ENCODE assay signal across 19 cellular contexts in the genomic region with DNA sequence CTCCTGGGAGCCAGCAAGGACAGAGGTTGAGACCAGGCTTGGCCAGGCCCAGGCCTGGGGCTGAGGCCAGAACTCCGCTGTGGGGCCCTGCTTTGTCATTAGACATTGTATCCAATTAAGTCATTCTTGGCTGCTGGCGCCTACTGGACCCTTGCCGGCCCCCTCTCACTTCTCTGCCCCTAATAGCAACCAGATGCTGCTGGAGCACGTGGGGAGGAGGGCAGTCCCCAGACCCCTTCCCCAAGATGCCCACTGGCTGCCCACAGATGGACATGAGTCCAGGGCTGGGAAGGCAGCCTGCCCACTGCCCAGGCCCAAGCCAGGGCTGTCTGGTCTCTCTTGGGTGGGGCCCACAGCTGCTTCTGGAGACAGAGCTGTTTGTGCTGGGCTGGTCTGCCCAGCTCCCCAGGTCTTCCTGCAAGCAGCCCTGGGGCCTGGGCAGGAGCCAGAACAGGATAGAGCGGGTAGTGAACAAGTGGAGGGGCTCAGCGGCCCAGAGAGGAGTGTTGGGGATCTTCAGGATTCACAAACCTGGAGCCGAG. TPM values are rescaled to one million over a fixed set of nuclear protein-coding genes. Genes with fewer than 3 reads are reported as not detected.
DNase-seq lines count a peak whose midpoint lies in the region; ATAC-seq, FAIRE-seq and TF ChIP-seq lines count a peak whose summit lies in the region.
"Had no signal": no experiment of that assay in that cellular context is flagged by ENCODE, and none has a peak within 500 bp of the region (broad histone marks: within the 10 kb centered on the region; RNA-seq: fewer than 3 reads in every experiment).

No MANE protein-coding gene starts in this region.

- TF ChIP-seq CTCF in gastroesophageal sphincter (IDR thresholded peaks at IDR 0.05): no peak
- TF ChIP-seq CTCF in osteoblast (IDR thresholded peaks at IDR 0.05; ENCODE audit: extremely low read depth, low read depth, low read length): no peak
- no peak for TF ChIP-seq CTCF in transverse colon (IDR thresholded peaks at IDR 0.05)
- no peak for TF ChIP-seq CTCF in PC-9 (conservative IDR thresholded peaks at IDR 0.05)

- no peak overlapping the region for H3K4me2 ChIP-seq in osteoblast (ENCODE audit: insufficient read depth, low read length)
- H3K4me2 ChIP-seq in PC-9: no peak overlapping the region

- TF ChIP-seq POLR2A in gastroesophageal sphincter (IDR thresholded peaks at IDR 0.05): no peak
- no peak for TF ChIP-seq POLR2A in transverse colon (IDR thresholded peaks at IDR 0.05)

- intact Hi-C loops in transverse colon (cut with DNase I; ENCODE audit: low total_unique reads): no loop called here
- intact Hi-C loops in PC-9 (cut with micrococcal nuclease; ENCODE audit: unreplicated experiment): no loop called here

- CTCF ChIA-PET in PC-9 (lab: Charles Lee): no interaction called here

- ATAC-seq in gastroesophageal sphincter: peak; percentile 65
- ATAC-seq in GM18502 (IDR thresholded peaks at IDR 0.05; ENCODE audit: poor library complexity, unreplicated experiment): no peak
- ATAC-seq: PC-3, T-cell had no signal

- no peaks in the 10 kb centered on the region for H3K9me3 ChIP-seq in adipocyte (ENCODE audit: control insufficient read depth, low read length)
- no peaks in the 10 kb centered on the region for H3K9me3 ChIP-seq in gastroesophageal sphincter
- no peaks in the 10 kb centered on the region for H3K9me3 ChIP-seq in osteoblast (ENCODE audit: low read depth, low read length)
- H3K9me3 ChIP-seq in transverse colon: no peaks in the 10 kb centered on the region
- H3K9me3 ChIP-seq in PC-9 (ENCODE audit: insufficient read depth, low read depth): no peaks in the 10 kb centered on the region
- H3K9me3 ChIP-seq: BE2C had no signal

- TF ChIP-seq EP300 in gastroesophageal sphincter (IDR thresholded peaks at IDR 0.05) (no peak), transverse colon (IDR thresholded peaks at IDR 0.05; ENCODE audit: low read depth) (no peak)

- no TSS peak for BruUV-seq in PC-9 (replicated peaks; lab: Mats Ljungman, UMichigan)

- H3K27me3 ChIP-seq in adipocyte (replicated peaks; ENCODE audit: control insufficient read depth, insufficient read depth, low read length) (no peaks in the 10 kb centered on the region), gastroesophageal sphincter (peaks cover 7% of the 10 kb centered on the region), osteoblast (ENCODE audit: insufficient read depth, low read length) (no peaks in the 10 kb centered on the region), transverse colon (no peaks in the 10 kb centered on the region), PC-9 (ENCODE audit: insufficient read depth, low read depth) (no peaks in the 10 kb centered on the region)
- H3K27me3 ChIP-seq: BE2C had no signal

- no peak overlapping the region for H3K4me3 ChIP-seq in adipocyte (ENCODE audit: low read length)
- no peak overlapping the region for H3K4me3 ChIP-seq in gastroesophageal sphincter
- H3K4me3 ChIP-seq in osteoblast (ENCODE audit: insufficient read depth, low read length): no peak overlapping the region
- no peak overlapping the region for H3K4me3 ChIP-seq in transverse colon
- H3K4me3 ChIP-seq in PC-9: no peak overlapping the region

- H2AFZ ChIP-seq in osteoblast (ENCODE audit: low read length) (no peak overlapping the region), PC-9 (no peak overlapping the region)

- in situ Hi-C loops in transverse colon (cut with MboI; ENCODE audit: low pct_ligation_motif_present in 1 of 4, low pct_unique_long_range_greater_than_20kb in 1 of 4, low sequenced_read_pairs in 3 of 4): no loop called here

- no peaks in the 10 kb centered on the region for H3K9me2 ChIP-seq in PC-9 (ENCODE audit: insufficient read depth)

- no peak for DNase-seq in adipocyte (ENCODE audit: low read depth)
- DNase-seq in osteoblast (ENCODE audit: insufficient read length, low spot score, missing footprints): peak; percentile 68
- DNase-seq in transverse colon: no peak
- no peak for DNase-seq in urothelium cell line (ENCODE audit: low spot score)
- no peak for DNase-seq in PC-9
- DNase-seq: activated B cell treated with CpG ODN at 0.5 μM for 24 hours; activated CD8-positive, alpha-beta memory T cell treated with anti-CD3 and anti-CD28 coated beads, Interleukin-2, amount 50 U/mL, for 4 hours; activated naive CD4-positive, alpha-beta T cell treated with anti-CD3 and anti-CD28 coated beads, Interleukin-2, amount 10 ng/mL, durations not matched to agents 7 days and 5 days; BE2C; endodermal cell; KBM-7; NCI-H1436; stimulated activated naive CD4-positive, alpha-beta T cell treated with Interleukin-2 at 50 U/mL for 16 hours; T-cell had no signal

- H3K27ac ChIP-seq in gastroesophageal sphincter (peak overlapping the region in 3 of 4 donors; percentile 78 to 80 (median 79)), osteoblast (ENCODE audit: low read depth, low read length) (no peak overlapping the region), transverse colon (peak overlapping the region in 3 of 4 donors; percentile 33 to 49 (median 46)), PC-9 (no peak overlapping the region)

- H3F3A ChIP-seq in PC-9 (ENCODE audit: insufficient read depth, low read depth): peaks cover 23% of the 10 kb centered on the region; the same call in 1 of the 2 replicates

- POLR2A ChIA-PET in PC-9 (lab: Charles Lee; ENCODE audit: unreplicated experiment): no interaction called here

- no peaks in the 10 kb centered on the region for H3K79me2 ChIP-seq in osteoblast (ENCODE audit: insufficient read depth, low read length)
- no peaks in the 10 kb centered on the region for H3K79me2 ChIP-seq in PC-9 (ENCODE audit: low read depth)

- H4K20me1 ChIP-seq in osteoblast (ENCODE audit: insufficient read depth, low read length) (no peaks in the 10 kb centered on the region), PC-9 (ENCODE audit: insufficient read depth) (no peaks in the 10 kb centered on the region)

- no peak for FAIRE-seq in urothelium cell line (lab: Jason Lieb, UNC)

- 33 to 66% methylated on average over 1 to 2 of the region's 7 CpGs for WGBS in gastroesophageal sphincter (ENCODE audit: low coverage in 1 of 2), 2 donors
- WGBS in transverse colon (ENCODE audit: low coverage in 1 of 2), 2 donors: 80 to 90% methylated on average over 2 to 7 of the region's 7 CpGs

- H3K4me1 ChIP-seq in adipocyte (ENCODE audit: control insufficient read depth, insufficient read depth, low read length): peaks cover 33% of the 10 kb centered on the region
- H3K4me1 ChIP-seq in gastroesophageal sphincter: peaks cover 0 to 26% (median 11%) of the 10 kb centered on the region in 3 donors
- peaks cover 9% of the 10 kb centered on the region for H3K4me1 ChIP-seq in osteoblast (ENCODE audit: insufficient read depth, low read length)
- H3K4me1 ChIP-seq in transverse colon: peaks cover 0 to 6% (median 0%) of the 10 kb centered on the region in 4 donors
- peaks cover 15% of the 10 kb centered on the region for H3K4me1 ChIP-seq in PC-9 (replicated peaks; ENCODE audit: insufficient read depth)
- H3K4me1 ChIP-seq: BE2C had no signal

- H3K36me3 ChIP-seq in adipocyte (ENCODE audit: control insufficient read depth, insufficient read depth, low read length, severe bottlenecking) (no peaks in the 10 kb centered on the region), gastroesophageal sphincter (no peaks in the 10 kb centered on the region), osteoblast (ENCODE audit: insufficient read depth, low read length) (no peaks in the 10 kb centered on the region), transverse colon (no peaks in the 10 kb centered on the region), PC-9 (ENCODE audit: low read depth) (no peaks in the 10 kb centered on the region)
- H3K36me3 ChIP-seq: BE2C had no signal

- peak overlapping the region; percentile 2 for H3K9ac ChIP-seq in adipocyte (ENCODE audit: low read length)

RNA-seq across cellular contexts. Expression of gene PLXDC1, which starts 7.8 kb away (rescaled TPM):
- total RNA-seq in gastroesophageal sphincter (10 to 100 TPM in 3 of 4 donors, 1 to 10 TPM in 1; 5.5 to 21.6 (median 17.4) TPM), osteoblast (2.9 and 3.8 TPM in 2 replicates), transverse colon (10 to 100 TPM in 1 of 4 donors, 1 to 10 TPM in 3; 1.6 to 26.2 (median 4.3) TPM), PC-9 (2021) (2.5 and 2.9 TPM in 2 replicates)
- total RNA-seq: activated B cell treated with CpG ODN at 0.5 μM for 24 hours, PC-3 had no signal

RNA-seq across cellular contexts. Expression of gene ARL5C, which starts 22.3 kb away (rescaled TPM):
- total RNA-seq in gastroesophageal sphincter (not detected), osteoblast (not detected in 2 replicates), transverse colon (not detected), PC-9 (2021) (not detected in 2 replicates)
- total RNA-seq: activated B cell treated with CpG ODN at 0.5 μM for 24 hours; endodermal cell; H7; natural killer cell treated with Interleukin-12 subunit alpha and Interleukin-12 subunit beta and Interleukin-15 and Interleukin-18, amount 100 ng/mL, for 72 hours; PC-3 had no signal

RNA-seq across cellular contexts. Expression of gene CACNB1, which starts 53.8 kb away (rescaled TPM):
- total RNA-seq in gastroesophageal sphincter (1 to 10 TPM; 3.6 to 7.9 (median 5.9) TPM), osteoblast (5.8 and 7.4 TPM in 2 replicates), transverse colon (10 to 100 TPM; 10.1 to 21.7 (median 11.6) TPM), PC-9 (2021) (21.4 and 26.0 TPM in 2 replicates)

RNA-seq across cellular contexts. Expression of gene RPL19, which starts 56.5 kb away (rescaled TPM):
- 1,000 to 10,000 TPM; 1,562 to 3,160 (median 2,477) TPM for total RNA-seq in gastroesophageal sphincter
- 1,279 and 1,302 TPM in 2 replicates for total RNA-seq in osteoblast
- 1,000 to 10,000 TPM; 1,146 to 2,715 (median 2,002) TPM for total RNA-seq in transverse colon
- total RNA-seq in PC-9 (2021): 1,438 and 1,670 TPM in 2 replicates

Comparison
In these comparisons a context has a peak if more than half of its experiments do, and no peak if none do; other contexts are left out.
1. H3K27ac ChIP-seq: peak in gastroesophageal sphincter (3 of 4) and transverse colon (3 of 4); none in osteoblast (single experiment) and PC-9 (single experiment).